ENCODE assay signal across 1 cellular context in genomic region chr17:6699997-6700947, GRCh38.
A peak's percentile ranks its signal among the peaks of the same experiment; 100 is the strongest.
TF ChIP-seq lines count a peak whose summit lies in the region.

No MANE protein-coding gene starts in this region.

TF ChIP-seq in HepG2, 621 proteins besides CTCF, POLR2A, EP300 and RAD21 (continued from another document and continues in another):
- TF ChIP-seq LBX2 (CRISPR knock-in tag; IDR thresholded peaks at IDR 0.05; ENCODE audit: borderline replicate concordance): no peak
- TF ChIP-seq, protein P1, sequence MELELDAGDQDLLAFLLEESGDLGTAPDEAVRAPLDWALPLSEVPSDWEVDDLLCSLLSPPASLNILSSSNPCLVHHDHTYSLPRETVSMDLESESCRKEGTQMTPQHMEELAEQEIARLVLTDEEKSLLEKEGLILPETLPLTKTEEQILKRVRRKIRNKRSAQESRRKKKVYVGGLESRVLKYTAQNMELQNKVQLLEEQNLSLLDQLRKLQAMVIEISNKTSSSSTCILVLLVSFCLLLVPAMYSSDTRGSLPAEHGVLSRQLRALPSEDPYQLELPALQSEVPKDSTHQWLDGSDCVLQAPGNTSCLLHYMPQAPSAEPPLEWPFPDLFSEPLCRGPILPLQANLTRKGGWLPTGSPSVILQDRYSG (CRISPR knock-in tag; IDR thresholded peaks at IDR 0.05): no peak
- 0 out of 2 replicates have a peak, but pooled peaks have one; percentile 66 for TF ChIP-seq TFDP1 (CRISPR knock-in tag; IDR thresholded peaks at IDR 0.05; ENCODE audit: borderline replicate concordance)
- no peak for TF ChIP-seq SATB2 (CRISPR knock-in tag; IDR thresholded peaks at IDR 0.05)
- no peak for TF ChIP-seq ZFYVE20 (CRISPR knock-in tag; IDR thresholded peaks at IDR 0.05; ENCODE audit: borderline replicate concordance, low read depth)
- no peak for TF ChIP-seq TIGD3 (CRISPR knock-in tag; IDR thresholded peaks at IDR 0.05; ENCODE audit: borderline replicate concordance)
- TF ChIP-seq, protein P2, sequence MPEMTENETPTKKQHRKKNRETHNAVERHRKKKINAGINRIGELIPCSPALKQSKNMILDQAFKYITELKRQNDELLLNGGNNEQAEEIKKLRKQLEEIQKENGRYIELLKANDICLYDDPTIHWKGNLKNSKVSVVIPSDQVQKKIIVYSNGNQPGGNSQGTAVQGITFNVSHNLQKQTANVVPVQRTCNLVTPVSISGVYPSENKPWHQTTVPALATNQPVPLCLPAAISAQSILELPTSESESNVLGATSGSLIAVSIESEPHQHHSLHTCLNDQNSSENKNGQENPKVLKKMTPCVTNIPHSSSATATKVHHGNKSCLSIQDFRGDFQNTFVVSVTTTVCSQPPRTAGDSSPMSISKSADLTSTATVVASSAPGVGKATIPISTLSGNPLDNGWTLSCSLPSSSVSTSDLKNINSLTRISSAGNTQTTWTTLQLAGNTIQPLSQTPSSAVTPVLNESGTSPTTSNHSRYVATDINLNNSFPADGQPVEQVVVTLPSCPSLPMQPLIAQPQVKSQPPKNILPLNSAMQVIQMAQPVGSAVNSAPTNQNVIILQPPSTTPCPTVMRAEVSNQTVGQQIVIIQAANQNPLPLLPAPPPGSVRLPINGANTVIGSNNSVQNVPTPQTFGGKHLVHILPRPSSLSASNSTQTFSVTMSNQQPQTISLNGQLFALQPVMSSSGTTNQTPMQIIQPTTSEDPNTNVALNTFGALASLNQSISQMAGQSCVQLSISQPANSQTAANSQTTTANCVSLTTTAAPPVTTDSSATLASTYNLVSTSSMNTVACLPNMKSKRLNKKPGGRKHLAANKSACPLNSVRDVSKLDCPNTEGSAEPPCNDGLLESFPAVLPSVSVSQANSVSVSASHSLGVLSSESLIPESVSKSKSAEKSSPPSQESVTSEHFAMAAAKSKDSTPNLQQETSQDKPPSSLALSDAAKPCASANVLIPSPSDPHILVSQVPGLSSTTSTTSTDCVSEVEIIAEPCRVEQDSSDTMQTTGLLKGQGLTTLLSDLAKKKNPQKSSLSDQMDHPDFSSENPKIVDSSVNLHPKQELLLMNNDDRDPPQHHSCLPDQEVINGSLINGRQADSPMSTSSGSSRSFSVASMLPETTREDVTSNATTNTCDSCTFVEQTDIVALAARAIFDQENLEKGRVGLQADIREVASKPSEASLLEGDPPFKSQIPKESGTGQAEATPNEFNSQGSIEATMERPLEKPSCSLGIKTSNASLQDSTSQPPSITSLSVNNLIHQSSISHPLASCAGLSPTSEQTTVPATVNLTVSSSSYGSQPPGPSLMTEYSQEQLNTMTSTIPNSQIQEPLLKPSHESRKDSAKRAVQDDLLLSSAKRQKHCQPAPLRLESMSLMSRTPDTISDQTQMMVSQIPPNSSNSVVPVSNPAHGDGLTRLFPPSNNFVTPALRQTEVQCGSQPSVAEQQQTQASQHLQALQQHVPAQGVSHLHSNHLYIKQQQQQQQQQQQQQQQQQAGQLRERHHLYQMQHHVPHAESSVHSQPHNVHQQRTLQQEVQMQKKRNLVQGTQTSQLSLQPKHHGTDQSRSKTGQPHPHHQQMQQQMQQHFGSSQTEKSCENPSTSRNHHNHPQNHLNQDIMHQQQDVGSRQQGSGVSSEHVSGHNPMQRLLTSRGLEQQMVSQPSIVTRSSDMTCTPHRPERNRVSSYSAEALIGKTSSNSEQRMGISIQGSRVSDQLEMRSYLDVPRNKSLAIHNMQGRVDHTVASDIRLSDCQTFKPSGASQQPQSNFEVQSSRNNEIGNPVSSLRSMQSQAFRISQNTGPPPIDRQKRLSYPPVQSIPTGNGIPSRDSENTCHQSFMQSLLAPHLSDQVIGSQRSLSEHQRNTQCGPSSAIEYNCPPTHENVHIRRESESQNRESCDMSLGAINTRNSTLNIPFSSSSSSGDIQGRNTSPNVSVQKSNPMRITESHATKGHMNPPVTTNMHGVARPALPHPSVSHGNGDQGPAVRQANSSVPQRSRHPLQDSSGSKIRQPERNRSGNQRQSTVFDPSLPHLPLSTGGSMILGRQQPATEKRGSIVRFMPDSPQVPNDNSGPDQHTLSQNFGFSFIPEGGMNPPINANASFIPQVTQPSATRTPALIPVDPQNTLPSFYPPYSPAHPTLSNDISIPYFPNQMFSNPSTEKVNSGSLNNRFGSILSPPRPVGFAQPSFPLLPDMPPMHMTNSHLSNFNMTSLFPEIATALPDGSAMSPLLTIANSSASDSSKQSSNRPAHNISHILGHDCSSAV (CRISPR knock-in tag; IDR thresholded peaks at IDR 0.05; ENCODE audit: borderline replicate concordance): no peak
- peak; percentile 58; the same call in 1 of the 2 replicates for TF ChIP-seq TAF1 (CRISPR knock-in tag; IDR thresholded peaks at IDR 0.05)
- TF ChIP-seq ATF2 (CRISPR knock-in tag; IDR thresholded peaks at IDR 0.05): peak; percentile 83
- TF ChIP-seq CENPX (CRISPR knock-in tag; IDR thresholded peaks at IDR 0.05): no peak
- TF ChIP-seq FOXJ3 (CRISPR knock-in tag; IDR thresholded peaks at IDR 0.05; ENCODE audit: borderline replicate concordance): peak; percentile 96
- TF ChIP-seq RAD51 (IDR thresholded peaks at IDR 0.05; ENCODE audit: borderline replicate concordance): no peak
- peak; percentile 99 for TF ChIP-seq SOX5 (CRISPR knock-in tag; IDR thresholded peaks at IDR 0.05; ENCODE audit: borderline replicate concordance)
- 0 out of 2 replicates have a peak, but pooled peaks have one; percentile 18 for TF ChIP-seq ZNF740 (CRISPR knock-in tag; IDR thresholded peaks at IDR 0.05)
- peak; percentile 69; the same call in 1 of the 2 replicates for TF ChIP-seq ZBED4 (CRISPR knock-in tag; IDR thresholded peaks at IDR 0.05; ENCODE audit: borderline replicate concordance)
- peak; percentile 92; the same call in 1 of the 2 replicates for TF ChIP-seq GATA4 (IDR thresholded peaks at IDR 0.05; ENCODE audit: borderline replicate concordance, low read depth)
- peak; percentile 71 for TF ChIP-seq DPF2 (CRISPR knock-in tag; IDR thresholded peaks at IDR 0.05; ENCODE audit: borderline replicate concordance, low read depth)
- TF ChIP-seq ZNF674 (CRISPR knock-in tag; IDR thresholded peaks at IDR 0.05; ENCODE audit: low read depth): no peak
- 0 out of 2 replicates have a peak, but pooled peaks have one; percentile 58 for TF ChIP-seq CHCHD3 (CRISPR knock-in tag; IDR thresholded peaks at IDR 0.05)
- no peak for TF ChIP-seq ZNF512 (CRISPR knock-in tag; IDR thresholded peaks at IDR 0.05)
- peak; percentile 84 for TF ChIP-seq ZNF331 (CRISPR knock-in tag; IDR thresholded peaks at IDR 0.05)
- TF ChIP-seq ZSCAN12 (CRISPR knock-in tag; IDR thresholded peaks at IDR 0.05): no peak
- TF ChIP-seq YY1 (IDR thresholded peaks at IDR 0.05; ENCODE audit: insufficient read depth, insufficient replicate concordance, low read depth, low read length): no peak
- TF ChIP-seq NFAT5 (CRISPR knock-in tag; IDR thresholded peaks at IDR 0.05): no peak
- no peak for TF ChIP-seq ZNF282 (IDR thresholded peaks at IDR 0.05; ENCODE audit: partially characterized antibody)
